Comparison of ENCODE assay signal across 2 cellular contexts in genomic region chr4:186554890-186555827, GRCh38.
A peak's percentile ranks its signal among the peaks of the same experiment; 100 is the strongest.
TF ChIP-seq lines count a peak whose summit lies in the region.

Gene MTNR1A, minus strand, starts transcription at chr4:186555567. Its CDS starts 202 bp downstream, at chr4:186555365.

TF ChIP-seq in HCT116, 20 proteins besides CTCF, POLR2A, EP300 and RAD21 (continued from another document):
- TF ChIP-seq, protein P1, sequence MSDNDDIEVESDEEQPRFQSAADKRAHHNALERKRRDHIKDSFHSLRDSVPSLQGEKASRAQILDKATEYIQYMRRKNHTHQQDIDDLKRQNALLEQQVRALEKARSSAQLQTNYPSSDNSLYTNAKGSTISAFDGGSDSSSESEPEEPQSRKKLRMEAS (IDR thresholded peaks at IDR 0.05), result 0 out of 2 replicates have a peak, but pooled peaks have one; percentile 17
- no peak for TF ChIP-seq POLR2AphosphoS5 (IDR thresholded peaks at IDR 0.05; ENCODE audit: low read depth, low read length)
- TF ChIP-seq CBX3 (IDR thresholded peaks at IDR 0.05; ENCODE audit: low read depth), result 0 out of 2 replicates have a peak, but pooled peaks have one; percentile 33
- TF ChIP-seq ZFX (IDR thresholded peaks at IDR 0.05), result peak; percentile 40

TF ChIP-seq in WTC11, 78 proteins besides CTCF, POLR2A, EP300 and RAD21 (continued from another document and continues in another):
- TF ChIP-seq, protein P2, sequence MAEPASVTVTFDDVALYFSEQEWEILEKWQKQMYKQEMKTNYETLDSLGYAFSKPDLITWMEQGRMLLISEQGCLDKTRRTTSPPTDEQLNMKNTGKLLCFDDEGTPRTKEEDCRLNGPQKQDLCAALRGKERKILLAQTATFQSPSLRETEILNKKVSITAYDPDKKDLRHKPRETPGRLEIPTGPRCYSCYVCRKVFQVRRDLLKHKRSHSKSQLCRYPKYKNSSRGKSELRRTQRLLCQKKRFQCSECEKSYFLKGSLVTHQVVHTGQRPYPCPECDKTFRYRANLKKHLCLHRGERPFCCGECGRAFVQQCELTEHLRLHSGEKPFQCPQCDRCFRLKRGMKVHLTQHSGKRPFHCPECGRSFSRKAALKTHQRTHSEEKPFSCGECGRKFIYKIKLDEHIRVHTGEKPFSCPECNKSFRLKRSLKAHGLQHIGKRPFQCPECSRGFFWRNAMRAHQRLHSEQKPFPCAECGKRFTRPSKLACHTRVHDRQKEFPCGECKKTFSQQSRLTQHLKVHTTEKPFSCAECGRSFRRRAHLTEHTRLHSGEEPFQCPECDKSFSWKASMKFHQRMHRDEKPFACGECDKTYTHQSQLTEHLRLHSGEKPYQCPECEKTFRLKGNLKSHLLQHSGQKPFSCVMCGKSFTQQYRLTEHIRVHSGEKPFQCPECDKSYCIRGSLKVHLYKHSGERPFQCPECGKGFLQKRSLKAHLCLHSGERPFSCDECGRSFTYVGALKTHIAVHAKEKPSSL (CRISPR knock-in tag; conservative IDR thresholded peaks at IDR 0.05), result no peak
- TF ChIP-seq GABPB1 (CRISPR knock-in tag; IDR thresholded peaks at IDR 0.05), result no peak
- TF ChIP-seq USF1 (CRISPR knock-in tag; IDR thresholded peaks at IDR 0.05), result no peak
- no peak for TF ChIP-seq SMAD3 (CRISPR knock-in tag; IDR thresholded peaks at IDR 0.05; ENCODE audit: borderline replicate concordance)
- TF ChIP-seq CREM (CRISPR knock-in tag; IDR thresholded peaks at IDR 0.05), result 0 out of 2 replicates have a peak, but pooled peaks have one; percentile 32
- TF ChIP-seq NR2C2 (CRISPR knock-in tag; IDR thresholded peaks at IDR 0.05), result no peak
- TF ChIP-seq, protein P3, sequence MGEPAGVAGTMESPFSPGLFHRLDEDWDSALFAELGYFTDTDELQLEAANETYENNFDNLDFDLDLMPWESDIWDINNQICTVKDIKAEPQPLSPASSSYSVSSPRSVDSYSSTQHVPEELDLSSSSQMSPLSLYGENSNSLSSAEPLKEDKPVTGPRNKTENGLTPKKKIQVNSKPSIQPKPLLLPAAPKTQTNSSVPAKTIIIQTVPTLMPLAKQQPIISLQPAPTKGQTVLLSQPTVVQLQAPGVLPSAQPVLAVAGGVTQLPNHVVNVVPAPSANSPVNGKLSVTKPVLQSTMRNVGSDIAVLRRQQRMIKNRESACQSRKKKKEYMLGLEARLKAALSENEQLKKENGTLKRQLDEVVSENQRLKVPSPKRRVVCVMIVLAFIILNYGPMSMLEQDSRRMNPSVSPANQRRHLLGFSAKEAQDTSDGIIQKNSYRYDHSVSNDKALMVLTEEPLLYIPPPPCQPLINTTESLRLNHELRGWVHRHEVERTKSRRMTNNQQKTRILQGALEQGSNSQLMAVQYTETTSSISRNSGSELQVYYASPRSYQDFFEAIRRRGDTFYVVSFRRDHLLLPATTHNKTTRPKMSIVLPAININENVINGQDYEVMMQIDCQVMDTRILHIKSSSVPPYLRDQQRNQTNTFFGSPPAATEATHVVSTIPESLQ (CRISPR knock-in tag; IDR thresholded peaks at IDR 0.05), result no peak
- TF ChIP-seq, protein P4, sequence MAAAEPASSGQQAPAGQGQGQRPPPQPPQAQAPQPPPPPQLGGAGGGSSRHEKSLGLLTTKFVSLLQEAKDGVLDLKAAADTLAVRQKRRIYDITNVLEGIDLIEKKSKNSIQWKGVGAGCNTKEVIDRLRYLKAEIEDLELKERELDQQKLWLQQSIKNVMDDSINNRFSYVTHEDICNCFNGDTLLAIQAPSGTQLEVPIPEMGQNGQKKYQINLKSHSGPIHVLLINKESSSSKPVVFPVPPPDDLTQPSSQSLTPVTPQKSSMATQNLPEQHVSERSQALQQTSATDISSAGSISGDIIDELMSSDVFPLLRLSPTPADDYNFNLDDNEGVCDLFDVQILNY (CRISPR knock-in tag; IDR thresholded peaks at IDR 0.05), result no peak
- peak; percentile 22; the same call in 1 of the 2 replicates for TF ChIP-seq JUN (CRISPR knock-in tag; IDR thresholded peaks at IDR 0.05)
- TF ChIP-seq ELF4 (CRISPR knock-in tag; IDR thresholded peaks at IDR 0.05; ENCODE audit: low read depth), result peak; percentile 45; the same call in 1 of the 2 replicates
- no peak for TF ChIP-seq HMGA2 (CRISPR knock-in tag; IDR thresholded peaks at IDR 0.05)
- TF ChIP-seq GRHL2 (CRISPR knock-in tag; IDR thresholded peaks at IDR 0.05; ENCODE audit: insufficient replicate concordance, severe bottlenecking), result no peak
- TF ChIP-seq ZNF423 (CRISPR knock-in tag; IDR thresholded peaks at IDR 0.05), result peak; percentile 47; the same call in 1 of the 2 replicates
- no peak for TF ChIP-seq NR3C1 (CRISPR knock-in tag; conservative IDR thresholded peaks at IDR 0.05; ENCODE audit: low read depth)
- TF ChIP-seq ZNF138 (CRISPR knock-in tag; conservative IDR thresholded peaks at IDR 0.05), result no peak
- TF ChIP-seq ZNF219 (CRISPR knock-in tag; IDR thresholded peaks at IDR 0.05; ENCODE audit: borderline replicate concordance), result peak; percentile 62; the same call in 1 of the 2 replicates
- TF ChIP-seq PRDM15 (CRISPR knock-in tag; IDR thresholded peaks at IDR 0.05), result no peak
- TF ChIP-seq, protein P5, sequence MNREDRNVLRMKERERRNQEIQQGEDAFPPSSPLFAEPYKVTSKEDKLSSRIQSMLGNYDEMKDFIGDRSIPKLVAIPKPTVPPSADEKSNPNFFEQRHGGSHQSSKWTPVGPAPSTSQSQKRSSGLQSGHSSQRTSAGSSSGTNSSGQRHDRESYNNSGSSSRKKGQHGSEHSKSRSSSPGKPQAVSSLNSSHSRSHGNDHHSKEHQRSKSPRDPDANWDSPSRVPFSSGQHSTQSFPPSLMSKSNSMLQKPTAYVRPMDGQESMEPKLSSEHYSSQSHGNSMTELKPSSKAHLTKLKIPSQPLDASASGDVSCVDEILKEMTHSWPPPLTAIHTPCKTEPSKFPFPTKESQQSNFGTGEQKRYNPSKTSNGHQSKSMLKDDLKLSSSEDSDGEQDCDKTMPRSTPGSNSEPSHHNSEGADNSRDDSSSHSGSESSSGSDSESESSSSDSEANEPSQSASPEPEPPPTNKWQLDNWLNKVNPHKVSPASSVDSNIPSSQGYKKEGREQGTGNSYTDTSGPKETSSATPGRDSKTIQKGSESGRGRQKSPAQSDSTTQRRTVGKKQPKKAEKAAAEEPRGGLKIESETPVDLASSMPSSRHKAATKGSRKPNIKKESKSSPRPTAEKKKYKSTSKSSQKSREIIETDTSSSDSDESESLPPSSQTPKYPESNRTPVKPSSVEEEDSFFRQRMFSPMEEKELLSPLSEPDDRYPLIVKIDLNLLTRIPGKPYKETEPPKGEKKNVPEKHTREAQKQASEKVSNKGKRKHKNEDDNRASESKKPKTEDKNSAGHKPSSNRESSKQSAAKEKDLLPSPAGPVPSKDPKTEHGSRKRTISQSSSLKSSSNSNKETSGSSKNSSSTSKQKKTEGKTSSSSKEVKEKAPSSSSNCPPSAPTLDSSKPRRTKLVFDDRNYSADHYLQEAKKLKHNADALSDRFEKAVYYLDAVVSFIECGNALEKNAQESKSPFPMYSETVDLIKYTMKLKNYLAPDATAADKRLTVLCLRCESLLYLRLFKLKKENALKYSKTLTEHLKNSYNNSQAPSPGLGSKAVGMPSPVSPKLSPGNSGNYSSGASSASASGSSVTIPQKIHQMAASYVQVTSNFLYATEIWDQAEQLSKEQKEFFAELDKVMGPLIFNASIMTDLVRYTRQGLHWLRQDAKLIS (CRISPR knock-in tag; IDR thresholded peaks at IDR 0.05; ENCODE audit: borderline replicate concordance), result no peak
- TF ChIP-seq FOXP1 (CRISPR knock-in tag; IDR thresholded peaks at IDR 0.05; ENCODE audit: borderline replicate concordance), result peak; percentile 77; the same call in 1 of the 2 replicates
- TF ChIP-seq GTF2I (CRISPR knock-in tag; conservative IDR thresholded peaks at IDR 0.05), result no peak; the same call in 1 of the 2 replicates
- TF ChIP-seq TEAD4 (CRISPR knock-in tag; IDR thresholded peaks at IDR 0.05), result no peak
- no peak for TF ChIP-seq JAZF1 (CRISPR knock-in tag; IDR thresholded peaks at IDR 0.05)
- TF ChIP-seq EMX1 (CRISPR knock-in tag; IDR thresholded peaks at IDR 0.05), result no peak
- TF ChIP-seq ARID4B (CRISPR knock-in tag; IDR thresholded peaks at IDR 0.05; ENCODE audit: borderline replicate concordance), result peak; percentile 67; the same call in 1 of the 2 replicates
- TF ChIP-seq NFYB (CRISPR knock-in tag; conservative IDR thresholded peaks at IDR 0.05; ENCODE audit: low read depth), result no peak
- TF ChIP-seq FOXJ3 (CRISPR knock-in tag; IDR thresholded peaks at IDR 0.05; ENCODE audit: borderline replicate concordance), result no peak
- no peak for TF ChIP-seq NR1H2 (CRISPR knock-in tag; IDR thresholded peaks at IDR 0.05)
- TF ChIP-seq ZBTB21 (CRISPR knock-in tag; IDR thresholded peaks at IDR 0.05; ENCODE audit: borderline replicate concordance), result no peak
- no peak for TF ChIP-seq ZNF317 (CRISPR knock-in tag; IDR thresholded peaks at IDR 0.05; ENCODE audit: borderline replicate concordance, low read depth)
- TF ChIP-seq USF2 (CRISPR knock-in tag; IDR thresholded peaks at IDR 0.05), result no peak
- peak; percentile 64; the same call in 1 of the 2 replicates for TF ChIP-seq TEAD1 (CRISPR knock-in tag; IDR thresholded peaks at IDR 0.05)
- TF ChIP-seq TP53 (CRISPR knock-in tag; IDR thresholded peaks at IDR 0.05), result no peak
- TF ChIP-seq ZNF121 (CRISPR knock-in tag; IDR thresholded peaks at IDR 0.05), result 0 out of 2 replicates have a peak, but pooled peaks have one; percentile 14
- TF ChIP-seq, protein P6, sequence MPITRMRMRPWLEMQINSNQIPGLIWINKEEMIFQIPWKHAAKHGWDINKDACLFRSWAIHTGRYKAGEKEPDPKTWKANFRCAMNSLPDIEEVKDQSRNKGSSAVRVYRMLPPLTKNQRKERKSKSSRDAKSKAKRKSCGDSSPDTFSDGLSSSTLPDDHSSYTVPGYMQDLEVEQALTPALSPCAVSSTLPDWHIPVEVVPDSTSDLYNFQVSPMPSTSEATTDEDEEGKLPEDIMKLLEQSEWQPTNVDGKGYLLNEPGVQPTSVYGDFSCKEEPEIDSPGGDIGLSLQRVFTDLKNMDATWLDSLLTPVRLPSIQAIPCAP (CRISPR knock-in tag; IDR thresholded peaks at IDR 0.05), result no peak
- TF ChIP-seq MLX (CRISPR knock-in tag; IDR thresholded peaks at IDR 0.05), result no peak
